ENCODE assay signal across 9 cellular contexts in the genomic region with DNA sequence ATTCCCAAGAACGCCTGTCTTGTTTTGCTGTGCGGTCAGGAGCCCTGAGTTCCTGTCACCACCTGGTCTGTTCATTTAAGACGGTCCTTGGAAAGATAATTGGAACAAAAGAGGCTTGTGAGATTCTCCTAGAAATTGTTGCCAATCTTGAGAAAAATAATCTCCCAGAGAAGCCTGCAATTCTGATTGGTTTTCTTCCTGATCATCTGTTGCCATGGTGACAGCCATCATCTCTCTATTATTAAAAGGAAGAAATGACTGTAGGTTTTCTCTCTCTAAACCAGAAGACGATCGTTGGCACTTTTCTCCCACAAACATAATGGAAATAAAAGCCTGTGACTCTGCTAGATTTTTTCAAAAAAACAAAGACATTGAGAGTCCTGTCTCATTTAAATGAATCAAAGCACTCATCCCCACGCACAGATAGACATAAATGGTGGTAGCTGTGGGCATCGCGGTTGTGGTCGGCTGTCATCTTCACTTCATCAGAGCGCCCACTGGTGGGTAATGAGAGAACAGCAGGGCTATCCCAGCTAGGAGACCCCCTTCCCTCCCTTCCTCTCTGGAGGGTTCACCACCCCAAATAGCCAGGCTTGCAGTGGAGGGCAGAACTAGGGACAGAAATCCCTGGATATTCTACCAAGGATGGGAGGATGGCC. TPM values are rescaled to one million over a fixed set of nuclear protein-coding genes. Genes with fewer than 3 reads are reported as not detected.
DNase-seq lines count a peak whose midpoint lies in the region; ATAC-seq and TF ChIP-seq lines count a peak whose summit lies in the region.
"Had no signal": no experiment of that assay in that cellular context is flagged by ENCODE, and none has a peak within 500 bp of the region (broad histone marks: within the 10 kb centered on the region; RNA-seq: fewer than 3 reads in every experiment).

No MANE protein-coding gene starts in this region.

- no peak overlapping the region for H3K4me3 ChIP-seq in cardiac muscle cell

- H3K36me3 ChIP-seq in cardiac muscle cell: no peaks in the 10 kb centered on the region

- H3K9me3 ChIP-seq in cardiac muscle cell (ENCODE audit: low read depth): no peaks in the 10 kb centered on the region

- H3K27ac Mint-ChIP-seq in activated CD8-positive, alpha-beta T cell treated with anti-CD3 and anti-CD28 coated beads for 36 hours: no peak overlapping the region

- peak; percentile 54 for TF ChIP-seq CTCF in cardiac muscle cell (IDR thresholded peaks at IDR 0.05; ENCODE audit: low read depth, low read length)
- peak; percentile 56 for TF ChIP-seq CTCF in activated CD8-positive, alpha-beta T cell treated with anti-CD3 and anti-CD28 coated beads for 36 hours (IDR thresholded peaks at IDR 0.05)

- no peaks in the 10 kb centered on the region for H3K27me3 ChIP-seq in cardiac muscle cell

- no peaks in the 10 kb centered on the region for H3K9me3 Mint-ChIP-seq in activated CD8-positive, alpha-beta T cell treated with anti-CD3 and anti-CD28 coated beads for 36 hours

- no peak for TF ChIP-seq POLR2A in GM18505 (IDR thresholded peaks at IDR 0.05; ENCODE audit: borderline replicate concordance, extremely low read depth, insufficient read depth, insufficient read length)

- H3K4me3 Mint-ChIP-seq in activated CD8-positive, alpha-beta T cell treated with anti-CD3 and anti-CD28 coated beads for 36 hours: no peak overlapping the region

- intact Hi-C loops in Right ventricle myocardium inferior (cut with DNase I): no loop called here
- intact Hi-C loops in activated CD8-positive, alpha-beta T cell treated with anti-CD3 and anti-CD28 coated beads for 36 hours (cut with micrococcal nuclease): no loop called here

- no peaks in the 10 kb centered on the region for H3K27me3 Mint-ChIP-seq in activated CD8-positive, alpha-beta T cell treated with anti-CD3 and anti-CD28 coated beads for 36 hours

- no peaks in the 10 kb centered on the region for H3K4me1 ChIP-seq in cardiac muscle cell (ENCODE audit: low read depth)

- CTCF ChIA-PET in activated CD8-positive, alpha-beta T cell treated with anti-CD3 and anti-CD28 coated beads for 36 hours (lab: Charles Lee): interaction anchor here (0.7 to 2.4 kb wide), 9 partner anchors 14 to 217 kb away, joined by 3 to 10 read pairs (median 5); no protein-coding TSS in a partner anchor

- ATAC-seq in Right ventricle myocardium inferior (no peak), GM18505 (IDR thresholded peaks at IDR 0.05; ENCODE audit: unreplicated experiment) (no peak), HG03095 (IDR thresholded peaks at IDR 0.05; ENCODE audit: unreplicated experiment) (no peak), HG02798 (IDR thresholded peaks at IDR 0.05; ENCODE audit: poor library complexity, unreplicated experiment) (no peak)
- peak; percentile 47 for ATAC-seq in activated CD8-positive, alpha-beta T cell treated with anti-CD3 and anti-CD28 coated beads for 36 hours
- ATAC-seq: Panc1 had no signal

- H3K36me3 Mint-ChIP-seq in activated CD8-positive, alpha-beta T cell treated with anti-CD3 and anti-CD28 coated beads for 36 hours (ENCODE audit: low read depth): no peaks in the 10 kb centered on the region

- peaks cover 18% of the 10 kb centered on the region for H3K4me1 Mint-ChIP-seq in activated CD8-positive, alpha-beta T cell treated with anti-CD3 and anti-CD28 coated beads for 36 hours (ENCODE audit: low read depth)

- peak; percentile 9 to 48 for DNase-seq in cardiac muscle cell (ENCODE audit: low read depth in 1 of 2, low spot score in 1 of 2)
- no peak for DNase-seq in Right ventricle myocardium inferior (ENCODE audit: missing footprints)
- DNase-seq in activated CD8-positive, alpha-beta T cell treated with anti-CD3 and anti-CD28 coated beads for 36 hours: peak; percentile 76
- DNase-seq in inferior parietal cortex (ENCODE audit: extremely low spot score): peak; percentile 76
- DNase-seq in HK-2 (ENCODE audit: unreplicated experiment): no peak

- no peak overlapping the region for H3K27ac ChIP-seq in cardiac muscle cell

- POLR2A ChIA-PET in activated CD8-positive, alpha-beta T cell treated with anti-CD3 and anti-CD28 coated beads for 36 hours (lab: Charles Lee): interaction anchor here (1.1 kb wide), 1 partner anchor 22 kb away, joined by 3 read pairs; a partner anchor contains a TSS

RNA-seq across cellular contexts. Expression of a gene that starts 21.7 kb away (rescaled TPM):
- 414 and 867 TPM in 2 replicates for total RNA-seq in cardiac muscle cell
- polyA plus RNA-seq in cardiac muscle cell: 412 and 576 TPM in 2 replicates
- 378 TPM for total RNA-seq in Right ventricle myocardium inferior
- total RNA-seq in activated CD8-positive, alpha-beta T cell treated with anti-CD3 and anti-CD28 coated beads for 36 hours: 100 to 1,000 TPM; 565 to 582 TPM

RNA-seq across cellular contexts. Expression of a gene that starts 45.5 kb away (rescaled TPM):
- total RNA-seq in cardiac muscle cell (0.12 and 0.35 TPM in 2 replicates), Right ventricle myocardium inferior (3.8 TPM)
- 0.82 TPM in 1 of 2 replicates, not detected in the other for polyA plus RNA-seq in cardiac muscle cell
- 10 to 100 TPM; 45.4 to 48.8 TPM for total RNA-seq in activated CD8-positive, alpha-beta T cell treated with anti-CD3 and anti-CD28 coated beads for 36 hours

RNA-seq across cellular contexts. Expression of a gene that starts 56.6 kb away (rescaled TPM):
- total RNA-seq in cardiac muscle cell (not detected in 2 replicates), Right ventricle myocardium inferior (not detected)
- 6.8 and 16.2 TPM in 2 replicates for polyA plus RNA-seq in cardiac muscle cell
- 10 to 100 TPM; 33.0 to 45.4 TPM for total RNA-seq in activated CD8-positive, alpha-beta T cell treated with anti-CD3 and anti-CD28 coated beads for 36 hours

Comparison
In these comparisons a context has a peak if more than half of its experiments do, and no peak if none do; other contexts are left out.
1. DNase-seq: peak in cardiac muscle cell (2 of 2), activated CD8-positive, alpha-beta T cell treated with anti-CD3 and anti-CD28 coated beads for 36 hours (single experiment) and inferior parietal cortex (single experiment); none in Right ventricle myocardium inferior (single experiment) and HK-2 (single experiment).
2. RNA of a gene that starts 56.6 kb away (total RNA-seq): 33.0 to 45.4 TPM in activated CD8-positive, alpha-beta T cell treated with anti-CD3 and anti-CD28 coated beads for 36 hours; not detected in cardiac muscle cell and not detected in Right ventricle myocardium inferior (single experiment); every median in the first group is over 10 times any median in the second.